ENCODE assay signal across 19 cellular contexts in genomic region chr3:113658107-113658506, GRCh38.
"Had no signal": no experiment of that assay in that cellular context is flagged by ENCODE, and none has a peak within 500 bp of the region (broad histone marks: within the 10 kb centered on the region; RNA-seq: fewer than 3 reads in every experiment).

No MANE protein-coding gene starts in this region.

- H3K9me3 Mint-ChIP-seq: nephron had no signal

- H3K27me3 Mint-ChIP-seq: naive thymus-derived CD4-positive, alpha-beta T cell had no signal

- H3K4me1 ChIP-seq: lower lobe of right lung, neural progenitor cell, prostate gland, thyroid gland, vagina had no signal

- H3K27ac Mint-ChIP-seq: naive thymus-derived CD4-positive, alpha-beta T cell; neural progenitor cell had no signal

- H3K9ac ChIP-seq: neural progenitor cell had no signal

- H3K36me3 ChIP-seq: neural progenitor cell, prostate gland had no signal

- H3K4me2 ChIP-seq: neural progenitor cell had no signal

- H3K4me1 Mint-ChIP-seq: neural progenitor cell had no signal

- DNase-seq: dorsolateral prefrontal cortex; effector CD4-positive, alpha-beta T cell; head of caudate nucleus; left ventricle myocardium superior; lower lobe of right lung; naive thymus-derived CD4-positive, alpha-beta T cell; nucleus accumbens; right cardiac atrium; small intestine; stimulated activated CD4-positive, alpha-beta T cell treated with anti-CD3 and anti-CD28 coated beads, Interleukin-15, amount 100 ng/mL, for 24 hours; stimulated activated CD4-positive, alpha-beta T cell treated with anti-CD3 and anti-CD28 coated beads, Interleukin-2, amount 100 ng/mL, for 48 hours; stimulated activated naive CD4-positive, alpha-beta T cell treated with Interleukin-2 at 50 U/mL for 16 hours; stomach; thyroid gland; trophoblast cell had no signal

- H3K27me3 ChIP-seq: dorsolateral prefrontal cortex, neural progenitor cell, stomach, thyroid gland, vagina had no signal

- ATAC-seq: left ventricle myocardium superior; lower lobe of right lung; naive thymus-derived CD4-positive, alpha-beta T cell; right cardiac atrium had no signal

- H3K4me3 Mint-ChIP-seq: naive thymus-derived CD4-positive, alpha-beta T cell; nephron; neural progenitor cell had no signal

- H3K9me3 ChIP-seq: lower lobe of right lung, prostate gland, stomach, thyroid gland, vagina had no signal

- H3K4me3 ChIP-seq: dorsolateral prefrontal cortex, lower lobe of right lung, neural progenitor cell, prostate gland, stomach, thyroid gland, vagina had no signal

- H3K27ac ChIP-seq: lower lobe of right lung, neural progenitor cell, prostate gland, stomach, thyroid gland, vagina had no signal

- H2AFZ ChIP-seq: neural progenitor cell had no signal
